Comparison of ENCODE assay signal across 15 cellular contexts in genomic region chr16:9013508-9013864, GRCh38. TPM values are rescaled to one million over a fixed set of nuclear protein-coding genes. Genes with fewer than 3 reads are reported as not detected.
A peak's percentile ranks its signal among the peaks of the same experiment; 100 is the strongest.
DNase-seq lines count a peak whose midpoint lies in the region; ATAC-seq, FAIRE-seq and TF ChIP-seq lines count a peak whose summit lies in the region.
"Had no signal": no experiment of that assay in that cellular context is flagged by ENCODE, and none has a peak within 500 bp of the region (broad histone marks: within the 10 kb centered on the region; RNA-seq: fewer than 3 reads in every experiment).

No MANE protein-coding gene starts in this region.

- H4K8ac ChIP-seq in H1 (ENCODE audit: extremely low read depth, insufficient read depth, low read length), result no peak overlapping the region

- H3K9me1 ChIP-seq in keratinocyte (ENCODE audit: control insufficient read depth, extremely low read depth, insufficient read depth, low read length), result no peaks in the 10 kb centered on the region

- H3K14ac ChIP-seq in H1 (ENCODE audit: insufficient read length), result no peak overlapping the region

- CTCF ChIA-PET in H1 (lab: Charles Lee; ENCODE audit: partially characterized antibody), result interaction anchor here (0.6 to 3.9 kb wide), 42 partner anchors 9 to 183 kb away, joined by 3 to 44 read pairs (median 5); partner anchors contain the start of gene LITAFD

- H3K36me3 ChIP-seq in HUES6 (ENCODE audit: control insufficient read depth, insufficient read depth, low read length) (no peaks in the 10 kb centered on the region), H1 (ENCODE audit: control insufficient read depth in 2 of 4, insufficient read depth in 4 of 4, low read length in 3 of 4) (no peaks in the 10 kb centered on the region), keratinocyte (ENCODE audit: control insufficient read depth in 2 of 2, extremely low read depth in 1 of 2, insufficient read depth in 2 of 2, low read length in 2 of 2) (no peaks in the 10 kb centered on the region)

- H3K27ac ChIP-seq in HUES6 (ENCODE audit: low read depth, low read length) (no peak overlapping the region), H1 (ENCODE audit: low read depth, low read length) (no peak overlapping the region), keratinocyte (ENCODE audit: control insufficient read depth, insufficient read depth, low read length) (no peak overlapping the region)

- DNase-seq in H1 (ENCODE audit: low read depth in 1 of 2, low spot score in 2 of 2) (no peak), keratinocyte (ENCODE audit: low read depth, low spot score) (no peak), NCI-H2107 treated with DMSO at 0.1 percent for 48 hours (lab: John Stamatoyannopoulos, UW; ENCODE audit: unreplicated experiment) (no peak), activated T-cell treated with anti-CD3 and anti-CD28 coated beads for 4 hours (no peak)
- DNase-seq: Caco-2; CD4-positive, CD25-positive, alpha-beta regulatory T cell; EL; HCEC 1CT; NCI-H2081 had no signal

- peak overlapping the region; percentile 27; the same call in 1 of the 2 replicates for H3K4me3 ChIP-seq in HUES6 (ENCODE audit: low read depth, low read length)
- no peak overlapping the region for H3K4me3 ChIP-seq in H1 (ENCODE audit: extremely low read depth in 1 of 4, insufficient read depth in 2 of 4, low read depth in 3 of 4, low read length in 4 of 4)
- H3K4me3 ChIP-seq in keratinocyte (ENCODE audit: control insufficient read depth in 2 of 3, extremely low read depth in 1 of 3, insufficient read depth in 2 of 3, low read depth in 1 of 3, low read length in 3 of 3), result no peak overlapping the region

- TF ChIP-seq EP300 in H1 (IDR thresholded peaks at IDR 0.05; ENCODE audit: borderline replicate concordance in 1 of 2, low read depth in 2 of 2, low read length in 2 of 2), result no peak

- dilution Hi-C loops in keratinocyte (cut with MboI; ENCODE audit: extremely low pct_ligation_motif_present, low sequenced_read_pairs), result no loop called here

- TF ChIP-seq POLR2A in H1 (IDR thresholded peaks at IDR 0.05; ENCODE audit: control extremely low read depth in 1 of 2, low read depth in 2 of 2, low read length in 2 of 2), result no peak

- no peak overlapping the region for H2BK5ac ChIP-seq in H1 (ENCODE audit: low read depth, low read length)

- FAIRE-seq in H1 (lab: Jason Lieb, UNC) (no peak), keratinocyte (lab: Jason Lieb, UNC) (no peak)
- FAIRE-seq: GM19239 had no signal

- H4K20me1 ChIP-seq in H1 (replicated peaks in 1 of 2; ENCODE audit: control insufficient read depth in 1 of 2, insufficient read depth in 2 of 2, low read length in 2 of 2) (peaks cover 0 to 2% of the 10 kb centered on the region in 2 experiments), keratinocyte (ENCODE audit: control insufficient read depth, extremely low read depth, insufficient read depth, low read length) (no peaks in the 10 kb centered on the region)

- H3K23ac ChIP-seq in H1 (ENCODE audit: insufficient read length), result no peak overlapping the region

- TF ChIP-seq RAD21 in H1 (IDR thresholded peaks at IDR 0.05 in 1 of 2, conservative IDR thresholded peaks at IDR 0.05 in 1 of 2; ENCODE audit: low read depth in 2 of 2, low read length in 2 of 2), result no peak

- H3K27me3 ChIP-seq in HUES6 (ENCODE audit: control insufficient read depth, insufficient read depth, low read length), result no peaks in the 10 kb centered on the region
- H3K27me3 ChIP-seq in H1 (replicated peaks in 1 of 4; ENCODE audit: control insufficient read depth in 3 of 4, extremely low read depth in 1 of 4, insufficient read depth in 3 of 4, low read length in 3 of 4), result no peaks in the 10 kb centered on the region
- H3K27me3 ChIP-seq in keratinocyte (ENCODE audit: control insufficient read depth, extremely low read depth, insufficient read depth, low read length), result no peaks in the 10 kb centered on the region

- POLR2A ChIA-PET in H1 (lab: Charles Lee; ENCODE audit: partially characterized antibody), result interaction anchor here (0.9 to 1.0 kb wide), 2 partner anchors 49 to 95 kb away, joined by 3 read pairs; no protein-coding TSS in a partner anchor

- TF ChIP-seq CTCF in H1 (IDR thresholded peaks at IDR 0.05; ENCODE audit: control extremely low read depth in 1 of 3, insufficient read depth in 1 of 3, low read depth in 1 of 3, low read length in 3 of 3) (no peak), keratinocyte (optimal IDR thresholded peaks at IDR 0.05 in 1 of 3, IDR thresholded peaks at IDR 0.05 in 1 of 3, conservative IDR thresholded peaks at IDR 0.05 in 1 of 3; ENCODE audit: extremely low read depth in 1 of 3, insufficient read depth in 2 of 3, low read length in 3 of 3) (no peak)

- H3K9ac ChIP-seq in HUES6 (ENCODE audit: low read length), result no peak overlapping the region
- H3K9ac ChIP-seq in H1 (replicated peaks in 1 of 4; ENCODE audit: extremely low read depth in 1 of 4, low read depth in 3 of 4, low read length in 3 of 4), result no peak overlapping the region
- H3K9ac ChIP-seq in keratinocyte (ENCODE audit: control insufficient read depth, extremely low read depth, insufficient read depth, low read length), result no peak overlapping the region

- peaks cover 5% of the 10 kb centered on the region; the same call in 1 of the 2 replicates for H3K4me1 ChIP-seq in HUES6 (ENCODE audit: control insufficient read depth, insufficient read depth, low read length)
- H3K4me1 ChIP-seq in H1 (replicated peaks in 1 of 4; ENCODE audit: control insufficient read depth in 3 of 4, insufficient read depth in 4 of 4, low read length in 3 of 4), result peaks cover 0 to 8% (median 5%) of the 10 kb centered on the region in 4 experiments; a peak in 5 of 7 replicates
- peaks cover 10% of the 10 kb centered on the region for H3K4me1 ChIP-seq in keratinocyte (ENCODE audit: control insufficient read depth, extremely low read depth, insufficient read depth, low read length)
- H3K4me1 ChIP-seq: Caco-2 had no signal

- H3K79me1 ChIP-seq in H1 (ENCODE audit: low read depth, low read length), result no peaks in the 10 kb centered on the region

- H3K18ac ChIP-seq in H1 (ENCODE audit: extremely low read depth, low read length), result no peak overlapping the region

- H4K5ac ChIP-seq in H1 (ENCODE audit: insufficient read length, low read depth, low read length), result no peak overlapping the region

- no peak overlapping the region for H2BK120ac ChIP-seq in H1 (replicated peaks; ENCODE audit: low read depth, low read length)

- H2AFZ ChIP-seq in H1 (ENCODE audit: low read length), result peak overlapping the region; percentile 85; the same call in 1 of the 2 replicates
- peak overlapping the region; percentile 4 for H2AFZ ChIP-seq in keratinocyte (ENCODE audit: control insufficient read depth, low read length)

- no peak overlapping the region for H2BK20ac ChIP-seq in H1 (ENCODE audit: low read length)

- H3K4me2 ChIP-seq in H1 (ENCODE audit: insufficient read depth in 1 of 2, low read depth in 2 of 2, low read length in 2 of 2), result peak overlapping the region; percentile 25 to 49; a peak in 3 of 4 replicates
- H3K4me2 ChIP-seq in keratinocyte (ENCODE audit: control insufficient read depth, extremely low read depth, insufficient read depth, low read depth, low read length), result no peak overlapping the region

- peaks cover 8% of the 10 kb centered on the region for H3K9me3 ChIP-seq in HUES6 (ENCODE audit: control insufficient read depth, insufficient read depth, low read depth, low read length)
- H3K9me3 ChIP-seq in H1 (ENCODE audit: insufficient read depth in 2 of 2, low read depth in 1 of 2, low read length in 1 of 2), result peaks cover 2 to 7% of the 10 kb centered on the region in 2 experiments; a peak in 3 of 4 replicates
- H3K9me3 ChIP-seq in keratinocyte (ENCODE audit: control insufficient read depth, low read depth, low read length), result peaks cover 7% of the 10 kb centered on the region
- H3K9me3 ChIP-seq: Caco-2 had no signal

- no peak for ATAC-seq in GM19455 (IDR thresholded peaks at IDR 0.05; ENCODE audit: unreplicated experiment)
- no peak for ATAC-seq in esophagus mucosa
- ATAC-seq: Panc1, Right ventricle myocardium inferior had no signal

- no peak overlapping the region for H4K91ac ChIP-seq in H1 (replicated peaks; ENCODE audit: insufficient read length, low read length)

- H3K4ac ChIP-seq in H1 (replicated peaks; ENCODE audit: insufficient read length, low read depth, low read length), result no peak overlapping the region

- H3K56ac ChIP-seq in H1 (replicated peaks; ENCODE audit: insufficient read length, low read depth, low read length), result no peak overlapping the region

- H3K79me2 ChIP-seq in H1 (ENCODE audit: control insufficient read depth in 1 of 2, insufficient read depth in 2 of 2, low read length in 2 of 2) (no peaks in the 10 kb centered on the region), keratinocyte (ENCODE audit: control insufficient read depth, insufficient read depth, low read length) (no peaks in the 10 kb centered on the region)

- no peak overlapping the region; the same call in 1 of the 2 replicates for H2BK12ac ChIP-seq in H1 (ENCODE audit: low read depth, low read length)

- 63% methylated on average over 7 of the region's 7 CpGs; no CpG with 5 or more reads in 1 of the 2 experiments for WGBS in H1 (ENCODE audit: extremely low coverage in 1 of 2, insufficient coverage in 1 of 2, insufficient read length in 1 of 2, insufficient replicate concordance in 2 of 2, low coverage in 1 of 2, low lambda C conversion rate in 2 of 2, missing lambda C conversion rate in 1 of 2), 2 experiments

- no peaks in the 10 kb centered on the region for H3K23me2 ChIP-seq in H1 (ENCODE audit: low read depth, low read length)

- H2AK5ac ChIP-seq in H1 (ENCODE audit: low read depth, low read length), result no peak overlapping the region

- H2BK15ac ChIP-seq in H1 (ENCODE audit: low read length), result no peak overlapping the region

TF ChIP-seq in H1, 55 proteins besides CTCF, POLR2A, EP300 and RAD21 (continues in another document):
- no peak for TF ChIP-seq HDAC6 (IDR thresholded peaks at IDR 0.05; ENCODE audit: low read depth, low read length)

RNA-seq across cellular contexts. Expression of gene USP7, which starts 49.8 kb away (rescaled TPM):
- 208 and 211 TPM in 2 replicates for total RNA-seq in H1 (2021; fragmentation: NEBNext Ultra II Directional; extraction: Animal tissue kit (Norgen Biotek cat#: 25700))
- polyA plus RNA-seq in H1 (2011; rRNA removed) (21.3 and 22.8 TPM in 2 replicates), keratinocyte (25.4 to 63.4 TPM (median 36.5 TPM) in 3 replicates)
- polyA plus RNA-seq in H1 (2011; cell fraction: cytosol; rRNA removed), result 30.9 TPM
- 117 TPM for polyA plus RNA-seq in H1 (2011; cell fraction: nucleus; rRNA removed)
- 91.3 to 141 TPM (median 111 TPM) in 4 replicates for polyA plus RNA-seq in H1 (2012, experiment 1 of 2)
- polyA plus RNA-seq in H1 (2012, experiment 2 of 2), result 7.7 TPM
- 77.1 TPM for polyA plus RNA-seq in H1 (2013, experiment 1 of 2)
- 78.8 TPM for polyA plus RNA-seq in H1 (2013, experiment 2 of 2)
- 157 and 170 TPM in 2 replicates for polyA minus RNA-seq in H1 (2011; rRNA and poly(A)+ RNA removed)
- polyA minus RNA-seq in H1 (2011; cell fraction: cytosol; rRNA and poly(A)+ RNA removed), result 41.6 TPM
- polyA minus RNA-seq in H1 (2011; cell fraction: nucleus; rRNA and poly(A)+ RNA removed), result 170 TPM
- polyA plus RNA-seq in keratinocyte (2011; ENCODE audit: low read depth), result 80.1 TPM
- polyA plus RNA-seq in keratinocyte (2011; cell fraction: cytosol; rRNA removed), result 15.9 and 22.6 TPM in 2 replicates
- 50.5 and 57.7 TPM in 2 replicates for polyA plus RNA-seq in keratinocyte (2011; cell fraction: nucleus; rRNA removed)
- 46.9 and 73.6 TPM in 2 replicates for polyA plus RNA-seq in keratinocyte (2012; ENCODE audit: low replicate concordance)
- 83.1 to 405 TPM (median 130 TPM) in 3 replicates for polyA minus RNA-seq in keratinocyte
- polyA minus RNA-seq in keratinocyte (2011; cell fraction: cytosol; rRNA and poly(A)+ RNA removed), result 13.6 TPM
- polyA minus RNA-seq in keratinocyte (2011; cell fraction: nucleus; rRNA and poly(A)+ RNA removed), result 48.7 and 98.8 TPM in 2 replicates
- total RNA-seq in esophagus mucosa, result 87.3 TPM
